In genomic region chr17:7627250-7628121, GRCh38 we compare ENCODE assay signal across 8 cellular contexts. TPM values are rescaled to one million over a fixed set of nuclear protein-coding genes. Genes with fewer than 3 reads are reported as not detected.
DNase-seq lines count a peak whose midpoint lies in the region; ATAC-seq, FAIRE-seq and TF ChIP-seq lines count a peak whose summit lies in the region.

Gene SAT2 (minus strand): TSS chr17:7627821. CDS start chr17:7627635, 186 bp downstream.

- H3K27me3 ChIP-seq in upper lobe of right lung: no peaks in the 10 kb centered on the region

- peak within 1 kb of the TSS; percentile 93 for H3K4me3 Mint-ChIP-seq in progenitor cell of endocrine pancreas (ENCODE audit: low read depth)

- H3K4me1 Mint-ChIP-seq in progenitor cell of endocrine pancreas (ENCODE audit: low read depth): peaks cover 20% of the 10 kb centered on the region

- DNase-seq in HEK293T (ENCODE audit: extremely low spot score) (peak; percentile 96), NCI-H1105 treated with DMSO at 0.1 percent for 48 hours (lab: John Stamatoyannopoulos, UW) (peak; percentile 88), T-helper 2 cell (peak; percentile 60 to 93 (median 76)), amygdala (lab: John Stamatoyannopoulos, UW) (peak in 55 of 56 donors; percentile 70 to 96 (median 90)), left ventricle myocardium superior (peak; percentile 95), progenitor cell of endocrine pancreas (ENCODE audit: low spot score, unreplicated experiment) (peak; percentile 87), upper lobe of right lung (peak; percentile 96)

- H3K9me3 ChIP-seq in upper lobe of right lung: no peaks in the 10 kb centered on the region

- peaks cover 7% of the 10 kb centered on the region for H3K4me1 ChIP-seq in upper lobe of right lung

- H3K4me3 ChIP-seq in upper lobe of right lung: peak within 1 kb of the TSS; percentile 86

- TF ChIP-seq CTCF in progenitor cell of endocrine pancreas (IDR thresholded peaks at IDR 0.05; ENCODE audit: unreplicated experiment) (no peak), upper lobe of right lung (IDR thresholded peaks at IDR 0.05) (no peak)

- intact Hi-C loops in left ventricle myocardium superior (cut with micrococcal nuclease): no loop called here
- intact Hi-C loops in upper lobe of right lung (cut with DNase I): no loop called here

- peak within 1 kb of the TSS; percentile 89 for H3K27ac ChIP-seq in upper lobe of right lung

- H3K27ac Mint-ChIP-seq in progenitor cell of endocrine pancreas: peak within 1 kb of the TSS; percentile 99

- no peaks in the 10 kb centered on the region for H3K27me3 Mint-ChIP-seq in progenitor cell of endocrine pancreas

- peaks cover 8% of the 10 kb centered on the region for H3K36me3 ChIP-seq in upper lobe of right lung

- POLR2A ChIA-PET in HEK293T (lab: Yijun Ruan, JAX): interaction anchor here (0.6 to 11.9 kb wide), 22 partner anchors 9 to 304 kb away, joined by 3 to 236 read pairs (median 4); partner anchors contain the start of genes ATP1B2, CNTROB, EFNB3 and FXR2

- peaks cover 5% of the 10 kb centered on the region for H3K36me3 Mint-ChIP-seq in progenitor cell of endocrine pancreas (ENCODE audit: insufficient read depth)

- ATAC-seq in left ventricle myocardium superior (peak; percentile 99), upper lobe of right lung (peak; percentile 97)

- CTCF ChIA-PET in HEK293T (lab: Yijun Ruan, JAX): interaction anchor here (0.6 to 2.6 kb wide), 7 partner anchors 9 to 362 kb away, joined by 3 to 16 read pairs (median 3); partner anchors contain the start of genes TP53 and WRAP53

- no peaks in the 10 kb centered on the region for H3K9me3 Mint-ChIP-seq in progenitor cell of endocrine pancreas (ENCODE audit: low read depth)

- FAIRE-seq in G401.6 (lab: Jason Lieb, UNC): peak; percentile 95

TF ChIP-seq in HEK293T, 16 proteins besides CTCF, POLR2A, EP300 and RAD21:
- TF ChIP-seq PKNOX1 (IDR thresholded peaks at IDR 0.05) (no peak), ARNT (IDR thresholded peaks at IDR 0.05) (no peak), FOXM1 (IDR thresholded peaks at IDR 0.05; ENCODE audit: borderline replicate concordance) (no peak; the same call in 1 of the 2 replicates), FOXA1 (IDR thresholded peaks at IDR 0.05) (no peak), NFRKB (IDR thresholded peaks at IDR 0.05) (no peak), CTBP1 (IDR thresholded peaks at IDR 0.05; ENCODE audit: borderline replicate concordance) (no peak), FOXK2 (IDR thresholded peaks at IDR 0.05) (no peak), HDGF (IDR thresholded peaks at IDR 0.05; ENCODE audit: borderline replicate concordance) (no peak), ELF4 (IDR thresholded peaks at IDR 0.05) (no peak), SUZ12 (IDR thresholded peaks at IDR 0.05) (no peak), L3MBTL2 (conservative IDR thresholded peaks at IDR 0.05) (no peak), SP1 (IDR thresholded peaks at IDR 0.05) (no peak), TARDBP (IDR thresholded peaks at IDR 0.05) (no peak), ZNF384 (IDR thresholded peaks at IDR 0.05) (no peak), LEF1 (IDR thresholded peaks at IDR 0.05; ENCODE audit: borderline replicate concordance) (no peak), BHLHE40 (IDR thresholded peaks at IDR 0.05; ENCODE audit: borderline replicate concordance) (no peak)

RNA-seq across cellular contexts. Expression of gene SAT2, which starts in this region (rescaled TPM):
- total RNA-seq in left ventricle myocardium superior: 74.4 TPM
- total RNA-seq in progenitor cell of endocrine pancreas: 108 and 120 TPM in 2 replicates
- total RNA-seq in upper lobe of right lung: 81.7 TPM

Comparison
In these comparisons a context has a peak if more than half of its experiments do, and no peak if none do; other contexts are left out.
1. Peak in every context shown above with its lines: DNase-seq, ATAC-seq, H3K4me3 ChIP-seq and H3K27ac ChIP-seq.